1 cellular context compared by ENCODE assay signal in the genomic region with DNA sequence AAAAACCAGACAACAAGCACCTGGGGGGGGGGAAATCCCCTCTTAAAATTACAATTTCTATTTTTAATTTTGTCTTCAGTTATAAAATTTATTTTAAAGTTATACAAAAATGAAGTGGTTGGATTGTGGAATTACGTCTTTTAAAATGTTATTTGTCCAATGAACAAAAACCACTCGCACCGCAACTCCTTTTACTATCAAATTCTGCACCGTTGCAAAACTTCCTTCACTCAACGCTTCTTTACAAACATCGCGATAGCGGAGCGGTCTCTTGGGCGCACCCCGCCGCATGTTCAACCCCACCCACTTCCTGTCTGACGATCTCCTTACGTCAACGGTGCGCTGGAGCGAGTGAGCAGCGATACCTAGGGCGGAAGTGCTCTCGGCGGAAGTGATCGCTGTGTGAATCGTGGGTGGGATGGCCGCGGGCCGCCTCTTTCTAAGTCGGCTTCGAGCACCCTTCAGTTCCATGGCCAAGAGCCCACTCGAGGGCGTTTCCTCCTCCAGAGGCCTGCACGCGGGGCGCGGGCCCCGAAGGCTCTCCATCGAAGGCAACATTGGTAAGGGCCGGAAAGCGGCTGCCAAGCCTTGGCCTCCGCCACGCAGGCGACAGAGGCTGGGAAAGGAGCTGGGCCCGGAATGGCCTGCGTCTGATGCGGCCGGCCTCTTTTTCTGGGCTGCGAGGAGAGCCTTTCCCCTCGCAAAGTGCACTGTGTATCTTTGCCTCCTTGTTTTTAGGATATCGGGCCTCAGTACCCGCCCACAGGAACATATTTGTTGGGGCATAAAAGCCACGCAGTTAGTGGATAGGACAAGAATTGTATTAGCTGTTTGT.
A peak's percentile ranks its signal among the peaks of the same experiment; 100 is the strongest.
TF ChIP-seq lines count a peak whose summit lies in the region.

DGUOK (plus strand) TSS at position 388 of the 835 bp plus-strand sequence; CDS start at position 419, 31 bp downstream.

TF ChIP-seq in K562, 482 proteins besides CTCF, POLR2A, EP300 and RAD21 (continued from another document and continues in another):
- TF ChIP-seq, protein P1, sequence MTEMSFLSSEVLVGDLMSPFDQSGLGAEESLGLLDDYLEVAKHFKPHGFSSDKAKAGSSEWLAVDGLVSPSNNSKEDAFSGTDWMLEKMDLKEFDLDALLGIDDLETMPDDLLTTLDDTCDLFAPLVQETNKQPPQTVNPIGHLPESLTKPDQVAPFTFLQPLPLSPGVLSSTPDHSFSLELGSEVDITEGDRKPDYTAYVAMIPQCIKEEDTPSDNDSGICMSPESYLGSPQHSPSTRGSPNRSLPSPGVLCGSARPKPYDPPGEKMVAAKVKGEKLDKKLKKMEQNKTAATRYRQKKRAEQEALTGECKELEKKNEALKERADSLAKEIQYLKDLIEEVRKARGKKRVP (CRISPR knock-in tag; IDR thresholded peaks at IDR 0.05): no peak
- TF ChIP-seq SRF (CRISPR knock-in tag; IDR thresholded peaks at IDR 0.05): no peak
- TF ChIP-seq ZNF76 (CRISPR knock-in tag; IDR thresholded peaks at IDR 0.05; ENCODE audit: borderline replicate concordance): no peak
- peak; percentile 87 for TF ChIP-seq ARHGAP35 (IDR thresholded peaks at IDR 0.05; ENCODE audit: partially characterized antibody)
- 0 out of 2 replicates have a peak, but pooled peaks have one; percentile 41 for TF ChIP-seq ERF (CRISPR knock-in tag; IDR thresholded peaks at IDR 0.05)
- TF ChIP-seq TCF7L2 (IDR thresholded peaks at IDR 0.05; ENCODE audit: low read depth, low read length): no peak
- peak; percentile 54; the same call in 1 of the 2 replicates for TF ChIP-seq ZBTB1 (CRISPR knock-in tag; IDR thresholded peaks at IDR 0.05; ENCODE audit: borderline replicate concordance, low read depth)
- TF ChIP-seq SMAD3 (CRISPR knock-in tag; conservative IDR thresholded peaks at IDR 0.05): 0 out of 2 replicates have a peak, but pooled peaks have one; percentile 24
- TF ChIP-seq ZBTB34 (CRISPR knock-in tag; IDR thresholded peaks at IDR 0.05): no peak
- no peak for TF ChIP-seq ETV6 (IDR thresholded peaks at IDR 0.05; ENCODE audit: borderline replicate concordance in 1 of 2, low read depth in 2 of 2, low read length in 1 of 2)
- TF ChIP-seq ETV6 (CRISPR knock-in tag; IDR thresholded peaks at IDR 0.05; ENCODE audit: borderline replicate concordance): no peak
- TF ChIP-seq ZNF239 (CRISPR knock-in tag; IDR thresholded peaks at IDR 0.05): no peak
- no peak for TF ChIP-seq ZNF764 (CRISPR knock-in tag; IDR thresholded peaks at IDR 0.05; ENCODE audit: low read depth)
- TF ChIP-seq ZNF175 (CRISPR knock-in tag; IDR thresholded peaks at IDR 0.05; ENCODE audit: low read depth): 0 out of 2 replicates have a peak, but pooled peaks have one; percentile 55
- peak; percentile 95 for TF ChIP-seq SUPT5H (IDR thresholded peaks at IDR 0.05)
- no peak for TF ChIP-seq EWSR1 (IDR thresholded peaks at IDR 0.05; ENCODE audit: borderline replicate concordance, low read depth, partially characterized antibody)
- no peak for TF ChIP-seq PRDM10 (IDR thresholded peaks at IDR 0.05; ENCODE audit: partially characterized antibody)
- TF ChIP-seq SETDB1 (IDR thresholded peaks at IDR 0.05; ENCODE audit: low read length): no peak
- TF ChIP-seq PRPF4 (IDR thresholded peaks at IDR 0.05; ENCODE audit: insufficient read depth, low read depth, low read length, poor library complexity, severe bottlenecking): peak; percentile 72
- peak; percentile 74 for TF ChIP-seq MTA3 (IDR thresholded peaks at IDR 0.05; ENCODE audit: borderline replicate concordance)
- no peak for TF ChIP-seq PHTF2 (CRISPR knock-in tag; IDR thresholded peaks at IDR 0.05)
- TF ChIP-seq FOXA1 (IDR thresholded peaks at IDR 0.05; ENCODE audit: borderline replicate concordance): no peak
- TF ChIP-seq ZZZ3 (IDR thresholded peaks at IDR 0.05): no peak
- TF ChIP-seq ZNF23 (CRISPR knock-in tag; IDR thresholded peaks at IDR 0.05): no peak
- TF ChIP-seq STAT5A (IDR thresholded peaks at IDR 0.05; ENCODE audit: borderline replicate concordance, low read length): no peak
- no peak for TF ChIP-seq ATF6 (CRISPR knock-in tag; IDR thresholded peaks at IDR 0.05)
- TF ChIP-seq, protein P2, sequence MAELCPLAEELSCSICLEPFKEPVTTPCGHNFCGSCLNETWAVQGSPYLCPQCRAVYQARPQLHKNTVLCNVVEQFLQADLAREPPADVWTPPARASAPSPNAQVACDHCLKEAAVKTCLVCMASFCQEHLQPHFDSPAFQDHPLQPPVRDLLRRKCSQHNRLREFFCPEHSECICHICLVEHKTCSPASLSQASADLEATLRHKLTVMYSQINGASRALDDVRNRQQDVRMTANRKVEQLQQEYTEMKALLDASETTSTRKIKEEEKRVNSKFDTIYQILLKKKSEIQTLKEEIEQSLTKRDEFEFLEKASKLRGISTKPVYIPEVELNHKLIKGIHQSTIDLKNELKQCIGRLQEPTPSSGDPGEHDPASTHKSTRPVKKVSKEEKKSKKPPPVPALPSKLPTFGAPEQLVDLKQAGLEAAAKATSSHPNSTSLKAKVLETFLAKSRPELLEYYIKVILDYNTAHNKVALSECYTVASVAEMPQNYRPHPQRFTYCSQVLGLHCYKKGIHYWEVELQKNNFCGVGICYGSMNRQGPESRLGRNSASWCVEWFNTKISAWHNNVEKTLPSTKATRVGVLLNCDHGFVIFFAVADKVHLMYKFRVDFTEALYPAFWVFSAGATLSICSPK (IDR thresholded peaks at IDR 0.05; ENCODE audit: borderline replicate concordance): no peak
- TF ChIP-seq ZBTB43 (CRISPR knock-in tag; IDR thresholded peaks at IDR 0.05): 0 out of 2 replicates have a peak, but pooled peaks have one; percentile 29
- TF ChIP-seq DNMT1 (IDR thresholded peaks at IDR 0.05): no peak
- peak; percentile 83 for TF ChIP-seq MAFF (IDR thresholded peaks at IDR 0.05; ENCODE audit: low read length)
- TF ChIP-seq ESRRB (CRISPR knock-in tag; IDR thresholded peaks at IDR 0.05; ENCODE audit: borderline replicate concordance): no peak
- TF ChIP-seq ZNF224 (CRISPR knock-in tag; IDR thresholded peaks at IDR 0.05): no peak
- TF ChIP-seq NFIX (CRISPR knock-in tag; IDR thresholded peaks at IDR 0.05; ENCODE audit: low read depth): no peak
- no peak for TF ChIP-seq CCNT2 (IDR thresholded peaks at IDR 0.05; ENCODE audit: borderline replicate concordance, extremely low read depth, insufficient read length, low read depth, low read length)
- TF ChIP-seq, protein P3, sequence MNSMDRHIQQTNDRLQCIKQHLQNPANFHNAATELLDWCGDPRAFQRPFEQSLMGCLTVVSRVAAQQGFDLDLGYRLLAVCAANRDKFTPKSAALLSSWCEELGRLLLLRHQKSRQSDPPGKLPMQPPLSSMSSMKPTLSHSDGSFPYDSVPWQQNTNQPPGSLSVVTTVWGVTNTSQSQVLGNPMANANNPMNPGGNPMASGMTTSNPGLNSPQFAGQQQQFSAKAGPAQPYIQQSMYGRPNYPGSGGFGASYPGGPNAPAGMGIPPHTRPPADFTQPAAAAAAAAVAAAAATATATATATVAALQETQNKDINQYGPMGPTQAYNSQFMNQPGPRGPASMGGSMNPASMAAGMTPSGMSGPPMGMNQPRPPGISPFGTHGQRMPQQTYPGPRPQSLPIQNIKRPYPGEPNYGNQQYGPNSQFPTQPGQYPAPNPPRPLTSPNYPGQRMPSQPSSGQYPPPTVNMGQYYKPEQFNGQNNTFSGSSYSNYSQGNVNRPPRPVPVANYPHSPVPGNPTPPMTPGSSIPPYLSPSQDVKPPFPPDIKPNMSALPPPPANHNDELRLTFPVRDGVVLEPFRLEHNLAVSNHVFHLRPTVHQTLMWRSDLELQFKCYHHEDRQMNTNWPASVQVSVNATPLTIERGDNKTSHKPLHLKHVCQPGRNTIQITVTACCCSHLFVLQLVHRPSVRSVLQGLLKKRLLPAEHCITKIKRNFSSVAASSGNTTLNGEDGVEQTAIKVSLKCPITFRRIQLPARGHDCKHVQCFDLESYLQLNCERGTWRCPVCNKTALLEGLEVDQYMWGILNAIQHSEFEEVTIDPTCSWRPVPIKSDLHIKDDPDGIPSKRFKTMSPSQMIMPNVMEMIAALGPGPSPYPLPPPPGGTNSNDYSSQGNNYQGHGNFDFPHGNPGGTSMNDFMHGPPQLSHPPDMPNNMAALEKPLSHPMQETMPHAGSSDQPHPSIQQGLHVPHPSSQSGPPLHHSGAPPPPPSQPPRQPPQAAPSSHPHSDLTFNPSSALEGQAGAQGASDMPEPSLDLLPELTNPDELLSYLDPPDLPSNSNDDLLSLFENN (IDR thresholded peaks at IDR 0.05; ENCODE audit: low read depth in 2 of 2, low read length in 2 of 2): 0 out of 4 replicates have a peak, but pooled peaks of 1 of the 2 experiments have one; percentile 5
- TF ChIP-seq TEAD2 (tag; IDR thresholded peaks at IDR 0.05): no peak
- no peak for TF ChIP-seq ZNF695 (CRISPR knock-in tag; IDR thresholded peaks at IDR 0.05)
- no peak for TF ChIP-seq XRCC3 (IDR thresholded peaks at IDR 0.05)
- TF ChIP-seq RFX1 (IDR thresholded peaks at IDR 0.05): no peak
- no peak for TF ChIP-seq SMARCE1 (IDR thresholded peaks at IDR 0.05)
- no peak for TF ChIP-seq KHSRP (IDR thresholded peaks at IDR 0.05)
- TF ChIP-seq PPARD (CRISPR knock-in tag; IDR thresholded peaks at IDR 0.05): no peak
- no peak for TF ChIP-seq SMARCA5 (IDR thresholded peaks at IDR 0.05)
- TF ChIP-seq ZNF740 (CRISPR knock-in tag; IDR thresholded peaks at IDR 0.05): no peak
- TF ChIP-seq ZNF740 (tag; IDR thresholded peaks at IDR 0.05): peak in 1 of 2 experiments; percentile 70; a peak in 2 of 4 replicates
- no peak for TF ChIP-seq KLF6 (CRISPR knock-in tag; IDR thresholded peaks at IDR 0.05; ENCODE audit: borderline replicate concordance)
- no peak for TF ChIP-seq U2AF2 (optimal IDR thresholded peaks at IDR 0.05; ENCODE audit: low read depth, low read length)
- no peak for TF ChIP-seq TRIM28 (IDR thresholded peaks at IDR 0.05)
